In genomic region chr3:195271116-195271858, GRCh38 we compare ENCODE assay signal across 1 cellular context.
TF ChIP-seq lines count a peak whose summit lies in the region.

Gene XXYLT1, minus strand, starts transcription at chr3:195271159. Its CDS starts 101 bp downstream, at chr3:195271058.

TF ChIP-seq in WTC11, 78 proteins besides CTCF, POLR2A, EP300 and RAD21 (continued from another document):
- TF ChIP-seq E2F5 (CRISPR knock-in tag; IDR thresholded peaks at IDR 0.05) (peak; percentile 44; the same call in 1 of the 2 replicates), ATF2 (CRISPR knock-in tag; IDR thresholded peaks at IDR 0.05; ENCODE audit: borderline replicate concordance, low read depth) (no peak), ZNF671 (CRISPR knock-in tag; IDR thresholded peaks at IDR 0.05) (peak; percentile 1; the same call in 1 of the 2 replicates), HMGXB4 (CRISPR knock-in tag; IDR thresholded peaks at IDR 0.05) (peak; percentile 50; the same call in 1 of the 2 replicates), ATF3 (CRISPR knock-in tag; conservative IDR thresholded peaks at IDR 0.05) (no peak), SMAD3 (CRISPR knock-in tag; IDR thresholded peaks at IDR 0.05; ENCODE audit: borderline replicate concordance) (no peak), GABPB1 (CRISPR knock-in tag; IDR thresholded peaks at IDR 0.05) (0 out of 2 replicates have a peak, but pooled peaks have one; percentile 39), EMX1 (CRISPR knock-in tag; IDR thresholded peaks at IDR 0.05) (0 out of 2 replicates have a peak, but pooled peaks have one; percentile 34), ZNF281 (CRISPR knock-in tag; IDR thresholded peaks at IDR 0.05) (no peak), NFYB (CRISPR knock-in tag; conservative IDR thresholded peaks at IDR 0.05; ENCODE audit: low read depth) (peak; percentile 64), MXD4 (CRISPR knock-in tag; IDR thresholded peaks at IDR 0.05; ENCODE audit: borderline replicate concordance) (no peak), CDX4 (CRISPR knock-in tag; IDR thresholded peaks at IDR 0.05; ENCODE audit: borderline replicate concordance) (peak; percentile 49; the same call in 1 of the 2 replicates), ZNF121 (CRISPR knock-in tag; IDR thresholded peaks at IDR 0.05) (no peak), TEAD4 (CRISPR knock-in tag; IDR thresholded peaks at IDR 0.05) (no peak), IRF2 (CRISPR knock-in tag; IDR thresholded peaks at IDR 0.05; ENCODE audit: borderline replicate concordance, low read depth) (no peak), PREB (CRISPR knock-in tag; IDR thresholded peaks at IDR 0.05; ENCODE audit: borderline replicate concordance) (no peak), ATF1 (CRISPR knock-in tag; IDR thresholded peaks at IDR 0.05) (peak; percentile 65; the same call in 1 of the 2 replicates), FOXP1 (CRISPR knock-in tag; IDR thresholded peaks at IDR 0.05; ENCODE audit: borderline replicate concordance) (no peak; the same call in 1 of the 2 replicates), GTF2I (CRISPR knock-in tag; conservative IDR thresholded peaks at IDR 0.05) (peak; percentile 71; the same call in 1 of the 2 replicates), MYBL2 (CRISPR knock-in tag; IDR thresholded peaks at IDR 0.05) (no peak), ZNF512 (CRISPR knock-in tag; IDR thresholded peaks at IDR 0.05; ENCODE audit: borderline replicate concordance) (no peak)
TF ChIP-seq in WTC11: peak in this region for 16.
